In the genomic region with DNA sequence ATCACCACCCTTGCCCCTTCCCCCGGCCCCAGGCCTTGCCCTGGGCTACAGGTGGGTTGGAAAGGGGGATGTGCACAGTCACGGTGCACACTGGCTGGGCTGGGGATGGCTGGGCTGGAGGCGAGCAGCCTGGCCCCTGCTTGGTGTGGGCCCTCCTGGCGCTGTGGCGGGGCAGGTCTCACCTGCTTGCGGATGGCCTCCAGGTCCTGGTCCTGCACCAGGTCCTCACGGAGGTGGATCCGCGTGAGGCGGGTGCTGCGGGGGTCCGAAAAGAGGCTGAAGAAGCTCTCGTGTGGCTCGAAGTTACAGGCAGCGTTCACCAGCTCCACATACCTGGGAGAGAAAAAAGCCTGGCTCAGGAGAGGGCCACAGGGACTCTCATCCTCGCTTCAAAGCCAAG, we compare ENCODE assay signal across 1 cellular context.
TF ChIP-seq lines count a peak whose summit lies in the region.

No MANE protein-coding gene starts in this region.

TF ChIP-seq in HEK293, 187 proteins besides CTCF, POLR2A, EP300 and RAD21:
- no peak for TF ChIP-seq ZSCAN16 (tag by site-specific recombination; IDR thresholded peaks at IDR 0.05)
- no peak for TF ChIP-seq ZNF354C (tag by site-specific recombination; IDR thresholded peaks at IDR 0.05; ENCODE audit: borderline replicate concordance, low read depth)
- 0 out of 2 replicates have a peak, but pooled peaks have one; percentile 27 for TF ChIP-seq PRDM10 (tag by site-specific recombination; IDR thresholded peaks at IDR 0.05)
- TF ChIP-seq ZBTB1 (tag by site-specific recombination; IDR thresholded peaks at IDR 0.05), result no peak
- no peak for TF ChIP-seq ZNF169 (tag by site-specific recombination; IDR thresholded peaks at IDR 0.05)
- TF ChIP-seq KLF10 (tag by site-specific recombination; IDR thresholded peaks at IDR 0.05), result no peak
- TF ChIP-seq ZNF155 (tag by site-specific recombination; IDR thresholded peaks at IDR 0.05), result no peak
- peak; percentile 33; the same call in 1 of the 2 replicates for TF ChIP-seq SCRT2 (tag by site-specific recombination; IDR thresholded peaks at IDR 0.05)
- no peak for TF ChIP-seq HOXD13 (CRISPR knock-in tag; IDR thresholded peaks at IDR 0.05; ENCODE audit: borderline replicate concordance)
- no peak for TF ChIP-seq ZNF362 (tag by site-specific recombination; IDR thresholded peaks at IDR 0.05)
- TF ChIP-seq ZNF514 (tag by site-specific recombination; IDR thresholded peaks at IDR 0.05), result no peak
- TF ChIP-seq ZBTB6 (tag by site-specific recombination; IDR thresholded peaks at IDR 0.05), result no peak
- TF ChIP-seq ZNF518A (tag by site-specific recombination; conservative IDR thresholded peaks at IDR 0.05; ENCODE audit: low read depth), result no peak
- no peak for TF ChIP-seq ZNF549 (tag by site-specific recombination; IDR thresholded peaks at IDR 0.05)
- TF ChIP-seq ZNF560 (tag by site-specific recombination; IDR thresholded peaks at IDR 0.05; ENCODE audit: borderline replicate concordance), result no peak
